ENCODE assay signal across 9 cellular contexts in the genomic region with DNA sequence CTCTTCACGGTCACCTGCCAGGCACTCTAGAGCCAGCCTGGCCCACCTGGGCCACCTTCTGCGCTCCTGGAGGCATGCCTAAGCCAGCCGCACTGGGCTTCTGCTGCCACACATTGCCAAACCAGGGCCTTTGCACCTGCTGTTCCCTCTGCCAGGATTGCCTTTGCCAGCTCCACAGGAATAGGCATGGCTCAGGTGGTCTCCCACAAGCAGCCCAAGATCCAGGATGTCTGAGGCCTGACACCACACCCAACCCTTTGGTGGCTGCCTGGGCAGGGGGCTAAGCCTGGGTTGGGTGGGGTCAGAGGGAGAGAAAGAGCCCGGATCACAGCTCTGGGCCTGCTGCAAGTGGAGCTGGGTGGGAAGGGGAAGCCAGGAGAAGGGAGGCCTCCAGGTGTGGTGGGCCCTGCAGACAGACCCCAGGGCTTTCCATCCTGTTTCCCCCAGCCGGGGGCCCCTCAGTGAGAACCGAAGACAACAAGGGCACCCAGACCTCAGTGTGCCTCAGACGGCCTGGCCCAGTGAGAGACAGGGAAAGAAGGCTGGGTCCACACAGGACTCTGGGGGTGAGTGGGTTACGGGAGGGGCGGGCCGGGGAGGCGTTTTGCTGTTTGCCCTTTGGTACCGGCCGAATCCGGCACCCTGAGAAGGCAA. TPM values are rescaled to one million over a fixed set of nuclear protein-coding genes. Genes with fewer than 3 reads are reported as not detected.
DNase-seq lines count a peak whose midpoint lies in the region; ATAC-seq and TF ChIP-seq lines count a peak whose summit lies in the region.
"Had no signal": no experiment of that assay in that cellular context is flagged by ENCODE, and none has a peak within 500 bp of the region (broad histone marks: within the 10 kb centered on the region; RNA-seq: fewer than 3 reads in every experiment).

No MANE protein-coding gene starts in this region.

- H3K36me3 ChIP-seq in CD4-positive, alpha-beta memory T cell (ENCODE audit: insufficient read depth, low read length) = no peaks in the 10 kb centered on the region
- no peaks in the 10 kb centered on the region for H3K36me3 ChIP-seq in NT2/D1 (ENCODE audit: insufficient read depth, insufficient read length, low read length)
- no peaks in the 10 kb centered on the region for H3K36me3 ChIP-seq in lower lobe of right lung

- no peaks in the 10 kb centered on the region for H3K27me3 Mint-ChIP-seq in CD4-positive, alpha-beta memory T cell

- H3K9ac ChIP-seq in NT2/D1 (ENCODE audit: insufficient read length, low read depth) = peak overlapping the region; percentile 52

- no peak for TF ChIP-seq CTCF in lower lobe of right lung (IDR thresholded peaks at IDR 0.05)

- no peaks in the 10 kb centered on the region for H3K27me3 ChIP-seq in CD4-positive, alpha-beta memory T cell (ENCODE audit: insufficient read depth, low read length)
- H3K27me3 ChIP-seq in NT2/D1 (ENCODE audit: insufficient read depth, insufficient read length) (no peaks in the 10 kb centered on the region), lower lobe of right lung (ENCODE audit: low read depth) (no peaks in the 10 kb centered on the region)

- H3K9me3 ChIP-seq in CD4-positive, alpha-beta memory T cell (ENCODE audit: control insufficient read depth in 1 of 2, low read length in 2 of 2) = no peaks in the 10 kb centered on the region
- H3K9me3 ChIP-seq in NT2/D1 (ENCODE audit: insufficient read depth, low read length) (no peaks in the 10 kb centered on the region), lower lobe of right lung (no peaks in the 10 kb centered on the region)

- peaks cover 73% of the 10 kb centered on the region for H3K4me1 ChIP-seq in CD4-positive, alpha-beta memory T cell (ENCODE audit: insufficient read depth, low read length)
- H3K4me1 ChIP-seq in NT2/D1 (ENCODE audit: insufficient read depth, insufficient read length) (peaks cover 55% of the 10 kb centered on the region), lower lobe of right lung (peaks cover 60% of the 10 kb centered on the region)

- peak; percentile 9 for ATAC-seq in GM21723 (IDR thresholded peaks at IDR 0.05; ENCODE audit: unreplicated experiment)
- peak in 1 of 2 donors; percentile 4 for ATAC-seq in lower lobe of right lung

- H3K4me3 ChIP-seq in CD4-positive, alpha-beta memory T cell (ENCODE audit: low read length in 2 of 2) = no peak overlapping the region
- H3K4me3 ChIP-seq in NT2/D1 (ENCODE audit: insufficient read length, low read depth) (no peak overlapping the region), lower lobe of right lung (peak overlapping the region; percentile 64)

- H3K27ac Mint-ChIP-seq in CD4-positive, alpha-beta memory T cell = peak overlapping the region; percentile 72 to 93 (median 91)

- peaks cover 4 to 16% of the 10 kb centered on the region in 2 donors for H3K36me3 Mint-ChIP-seq in CD4-positive, alpha-beta memory T cell

- peaks cover 0 to 5% (median 0%) of the 10 kb centered on the region in 8 donors for H3K9me3 Mint-ChIP-seq in CD4-positive, alpha-beta memory T cell

- H3K4me3 Mint-ChIP-seq in CD4-positive, alpha-beta memory T cell = peak overlapping the region; percentile 76 to 82 (median 78)

- peak overlapping the region; percentile 72 for H3K27ac ChIP-seq in CD4-positive, alpha-beta memory T cell (ENCODE audit: low read depth, low read length)
- peak overlapping the region; percentile 73 for H3K27ac ChIP-seq in lower lobe of right lung

- intact Hi-C loops in CD4-positive, alpha-beta memory T cell (cut with micrococcal nuclease) = loop anchor here (1.0 kb wide), 1 partner anchor 30 kb away; no protein-coding TSS in a partner anchor
- intact Hi-C loops in lower lobe of right lung (cut with DNase I) = no loop called here

- POLR2A ChIA-PET in CD4-positive, alpha-beta memory T cell (lab: Charles Lee; ENCODE audit: partially characterized antibody) = interaction anchor here (0.8 to 23.2 kb wide), 4 partner anchors 14 to 92 kb away, joined by 3 to 654 read pairs (median 4); no protein-coding TSS in a partner anchor

- DNase-seq in CD4-positive, alpha-beta memory T cell = peak in 1 of 5 donors; percentile 47
- DNase-seq in NT2/D1 (ENCODE audit: low read depth, low spot score) (no peak), lower lobe of right lung (peak; percentile 43), CD1c-positive myeloid dendritic cell (ENCODE audit: extremely low spot score) (no peak), AG20443 (ENCODE audit: low spot score) (no peak), DMS153 (lab: John Stamatoyannopoulos, UW) (no peak)
- DNase-seq in activated effector memory CD4-positive, alpha-beta T cell treated with anti-CD3 and anti-CD28 coated beads, Interleukin-2, amount 50 U/mL, for 16 hours = no peak

- CTCF ChIA-PET in CD4-positive, alpha-beta memory T cell (lab: Charles Lee; ENCODE audit: partially characterized antibody) = no interaction called here

- peaks cover 31 to 82% (median 53%) of the 10 kb centered on the region in 4 donors for H3K4me1 Mint-ChIP-seq in CD4-positive, alpha-beta memory T cell

RNA-seq across cellular contexts. Expression of a gene that starts 0.7 kb away (rescaled TPM):
- total RNA-seq in CD4-positive, alpha-beta memory T cell = 10 to 100 TPM; 58.3 to 63.7 TPM
- polyA plus RNA-seq in CD4-positive, alpha-beta memory T cell = 100 to 1,000 TPM; 149 to 199 TPM
- 5.3 TPM for total RNA-seq in lower lobe of right lung
- total RNA-seq: glomerular endothelial cell had no signal

RNA-seq across cellular contexts. Expression of a gene that starts 38.2 kb away (rescaled TPM):
- 10 to 100 TPM; 57.8 to 64.2 TPM for total RNA-seq in CD4-positive, alpha-beta memory T cell
- 10 to 100 TPM; 65.6 to 88.7 TPM for polyA plus RNA-seq in CD4-positive, alpha-beta memory T cell
- 25.6 TPM for total RNA-seq in lower lobe of right lung
